Comparison of ENCODE assay signal across 32 cellular contexts in the genomic region with DNA sequence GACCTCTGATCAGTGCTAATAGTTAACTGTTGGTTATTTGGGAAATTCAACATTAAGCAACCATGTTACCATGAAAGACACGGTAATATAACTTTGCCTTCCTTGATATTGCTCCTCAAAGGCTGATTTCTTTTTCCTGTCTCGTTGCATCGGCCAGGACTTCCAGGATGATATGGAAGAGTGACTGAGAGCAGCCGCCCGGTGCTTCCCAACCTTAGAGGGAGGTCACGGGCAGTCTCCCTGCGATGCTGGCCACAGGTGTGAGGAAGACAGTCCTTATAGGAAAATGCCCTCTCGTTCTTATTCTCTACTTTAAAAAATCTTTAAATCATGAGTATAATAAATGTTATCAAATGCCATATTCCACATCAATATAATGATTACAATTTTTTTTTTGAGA. TPM values are rescaled to one million over a fixed set of nuclear protein-coding genes. Genes with fewer than 3 reads are reported as not detected.
"Had no signal": no experiment of that assay in that cellular context is flagged by ENCODE, and none has a peak within 500 bp of the region (broad histone marks: within the 10 kb centered on the region; RNA-seq: fewer than 3 reads in every experiment).

No MANE protein-coding gene starts in this region.

- H3K27me3 Mint-ChIP-seq: activated naive CD4-positive, alpha-beta T cell treated with anti-CD3 and anti-CD28 coated beads, Interleukin-2, amount 50 U/mL, for 24 hours had no signal

- H3K4me3 Mint-ChIP-seq: activated CD4-positive, alpha-beta memory T cell treated with anti-CD3 and anti-CD28 coated beads for 36 hours; activated CD4-positive, alpha-beta T cell treated with anti-CD3 and anti-CD28 coated beads for 36 hours; activated CD4-positive, alpha-beta T cell treated with anti-CD3 and anti-CD28 coated beads, Interleukin-2, amount 10 ng/mL, durations not matched to agents 24 days and 14 days; activated CD8-positive, alpha-beta memory T cell treated with anti-CD3 and anti-CD28 coated beads, Interleukin-2, amount 10 ng/mL, durations not matched to agents 7 days and 5 days; activated CD8-positive, alpha-beta T cell treated with anti-CD3 and anti-CD28 coated beads, Interleukin-2, amount 10 ng/mL, durations not matched to agents 7 days and 5 days; activated naive CD4-positive, alpha-beta T cell treated with anti-CD3 and anti-CD28 coated beads for 36 hours; activated naive CD4-positive, alpha-beta T cell treated with anti-CD3 and anti-CD28 coated beads, Interleukin-2, amount 50 U/mL, for 24 hours; activated naive CD8-positive, alpha-beta T cell treated with anti-CD3 and anti-CD28 coated beads for 36 hours; activated naive CD8-positive, alpha-beta T cell treated with anti-CD3 and anti-CD28 coated beads, Interleukin-2, amount 50 U/mL, for 24 hours; activated T-helper 1 cell treated with anti-CD3 and anti-CD28 coated beads, Interleukin-12 subunit alpha, Interleukin-12 subunit beta, Interleukin-2, Interleukin-4 antibody, amounts not matched to agents 30 ng/mL and 10 ng/mL and 1 ng/mL, durations not matched to agents 14 hours and 24 hours and 36 hours; effector memory CD8-positive, alpha-beta T cell had no signal

- DNase-seq: activated CD4-positive, alpha-beta memory T cell treated with anti-CD3 and anti-CD28 coated beads for 36 hours; activated CD4-positive, alpha-beta T cell treated with anti-CD3 and anti-CD28 coated beads for 36 hours; activated CD4-positive, alpha-beta T cell treated with anti-CD3 and anti-CD28 coated beads, Interleukin-2, amount 10 ng/mL, durations not matched to agents 24 days and 14 days; activated CD4-positive, CD25-positive, alpha-beta regulatory T cell; activated CD4-positive, CD25-positive, alpha-beta regulatory T cell treated with anti-CD3 and anti-CD28 coated beads, Interleukin-2, amount 50 U/mL, for 72 hours; activated CD8-positive, alpha-beta memory T cell treated with anti-CD3 and anti-CD28 coated beads, Interleukin-2, amount 10 ng/mL, durations not matched to agents 7 days and 5 days; activated CD8-positive, alpha-beta memory T cell treated with anti-CD3 and anti-CD28 coated beads, Interleukin-2, amount 50 U/mL, for 4 hours; activated CD8-positive, alpha-beta T cell treated with anti-CD3 and anti-CD28 coated beads, Interleukin-2, amount 10 ng/mL, durations not matched to agents 7 days and 5 days; activated effector memory CD4-positive, alpha-beta T cell treated with anti-CD3 and anti-CD28 coated beads, Interleukin-2, amount 50 U/mL, for 16 hours; activated naive CD4-positive, alpha-beta T cell treated with anti-CD3 and anti-CD28 coated beads for 36 hours; activated naive CD8-positive, alpha-beta T cell treated with anti-CD3 and anti-CD28 coated beads for 36 hours; activated naive CD8-positive, alpha-beta T cell treated with anti-CD3 and anti-CD28 coated beads, Interleukin-2, amount 50 U/mL, for 24 hours; activated T-cell treated with anti-CD3 and anti-CD28 coated beads, Interleukin-2, amount 50 U/mL, for 1 hour; activated T-cell treated with anti-CD3 and anti-CD28 coated beads, Interleukin-2, amount 50 U/mL, for 48 hours; adrenal gland; amygdala; body of pancreas; central memory CD4-positive, alpha-beta T cell; cortex of kidney; dermis blood vessel endothelial cell; effector CD4-positive, alpha-beta T cell; effector memory CD8-positive, alpha-beta T cell; erythroblast; foreskin keratinocyte; gastrocnemius medialis; glutamatergic neuron; T-helper 1 cell; T-helper 2 cell had no signal

- H3K27ac Mint-ChIP-seq: activated CD4-positive, alpha-beta memory T cell treated with anti-CD3 and anti-CD28 coated beads for 36 hours; activated CD4-positive, alpha-beta T cell treated with anti-CD3 and anti-CD28 coated beads for 36 hours; activated CD4-positive, alpha-beta T cell treated with anti-CD3 and anti-CD28 coated beads, Interleukin-2, amount 10 ng/mL, durations not matched to agents 24 days and 14 days; activated CD8-positive, alpha-beta memory T cell treated with anti-CD3 and anti-CD28 coated beads, Interleukin-2, amount 10 ng/mL, durations not matched to agents 7 days and 5 days; activated CD8-positive, alpha-beta T cell treated with anti-CD3 and anti-CD28 coated beads, Interleukin-2, amount 10 ng/mL, durations not matched to agents 7 days and 5 days; activated naive CD4-positive, alpha-beta T cell treated with anti-CD3 and anti-CD28 coated beads for 36 hours; activated naive CD8-positive, alpha-beta T cell treated with anti-CD3 and anti-CD28 coated beads for 36 hours; activated naive CD8-positive, alpha-beta T cell treated with anti-CD3 and anti-CD28 coated beads, Interleukin-2, amount 50 U/mL, for 24 hours; activated T-helper 1 cell treated with anti-CD3 and anti-CD28 coated beads, Interleukin-12 subunit alpha, Interleukin-12 subunit beta, Interleukin-2, Interleukin-4 antibody, amounts not matched to agents 30 ng/mL and 10 ng/mL and 1 ng/mL, durations not matched to agents 14 hours and 24 hours and 36 hours; activated T-helper 2 cell treated with anti-CD3 and anti-CD28 coated beads, Interferon-gamma antibody, Interleukin-2, Interleukin-4, amounts not matched to agents 10 μg/mL and 5 μg/mL and 100 μg/mL, durations not matched to agents 14 hours and 24 hours and 36 hours; effector memory CD8-positive, alpha-beta T cell had no signal

- ATAC-seq: activated CD4-positive, alpha-beta T cell treated with anti-CD3 and anti-CD28 coated beads for 36 hours; activated CD8-positive, alpha-beta memory T cell treated with anti-CD3 and anti-CD28 coated beads, Interleukin-2, amount 10 ng/mL, durations not matched to agents 7 days and 5 days; activated CD8-positive, alpha-beta T cell treated with anti-CD3 and anti-CD28 coated beads, Interleukin-2, amount 10 ng/mL, durations not matched to agents 7 days and 5 days; activated naive CD8-positive, alpha-beta T cell treated with anti-CD3 and anti-CD28 coated beads, Interleukin-2, amount 50 U/mL, for 24 hours; body of pancreas; effector memory CD8-positive, alpha-beta T cell; gastrocnemius medialis had no signal

- H3K36me3 Mint-ChIP-seq: activated CD4-positive, alpha-beta memory T cell treated with anti-CD3 and anti-CD28 coated beads for 36 hours; activated CD8-positive, alpha-beta memory T cell treated with anti-CD3 and anti-CD28 coated beads, Interleukin-2, amount 10 ng/mL, durations not matched to agents 7 days and 5 days; activated naive CD4-positive, alpha-beta T cell treated with anti-CD3 and anti-CD28 coated beads, Interleukin-2, amount 50 U/mL, for 24 hours; activated naive CD8-positive, alpha-beta T cell treated with anti-CD3 and anti-CD28 coated beads for 36 hours had no signal

- H3K27me3 ChIP-seq: body of pancreas, foreskin keratinocyte had no signal

- H3K4me3 ChIP-seq: adrenal gland, body of pancreas, esophagus muscularis mucosa, gastrocnemius medialis had no signal

- H3K9me3 ChIP-seq: adrenal gland, body of pancreas had no signal

- H3K27ac ChIP-seq: adrenal gland, body of pancreas, esophagus muscularis mucosa, foreskin keratinocyte, gastrocnemius medialis had no signal

- H3K36me3 ChIP-seq: adrenal gland, esophagus muscularis mucosa, gastrocnemius medialis had no signal

- H3K9me3 Mint-ChIP-seq: activated naive CD4-positive, alpha-beta T cell treated with anti-CD3 and anti-CD28 coated beads, Interleukin-2, amount 50 U/mL, for 24 hours; activated T-helper 2 cell treated with anti-CD3 and anti-CD28 coated beads, Interferon-gamma antibody, Interleukin-2, Interleukin-4, amounts not matched to agents 10 μg/mL and 5 μg/mL and 100 μg/mL, durations not matched to agents 14 hours and 24 hours and 36 hours; effector memory CD8-positive, alpha-beta T cell had no signal

RNA-seq across cellular contexts. Expression of a gene that starts 33.1 kb away (rescaled TPM):
- total RNA-seq: foreskin keratinocyte had no signal
